In genomic region chr15:95328559-95328958, GRCh38 we compare ENCODE assay signal across 1 cellular context.
TF ChIP-seq lines count a peak whose summit lies in the region.

No MANE protein-coding gene starts in this region.

TF ChIP-seq in SK-N-SH treated with all-trans-retinoic acid at 6 μM for 48 hours, 23 proteins besides CTCF, POLR2A, EP300 and RAD21 (continued from another document):
- TF ChIP-seq CSRNP3 (CRISPR knock-in tag; IDR thresholded peaks at IDR 0.05), result no peak
- TF ChIP-seq GLIS3 (CRISPR knock-in tag; IDR thresholded peaks at IDR 0.05), result no peak
- TF ChIP-seq TSHZ2 (CRISPR knock-in tag; IDR thresholded peaks at IDR 0.05), result no peak
- TF ChIP-seq ARNTL (CRISPR knock-in tag; IDR thresholded peaks at IDR 0.05; ENCODE audit: borderline replicate concordance, low read depth), result no peak
- TF ChIP-seq BACH2 (CRISPR knock-in tag; IDR thresholded peaks at IDR 0.05; ENCODE audit: borderline replicate concordance), result no peak
- no peak for TF ChIP-seq TCF4 (CRISPR knock-in tag; IDR thresholded peaks at IDR 0.05; ENCODE audit: borderline replicate concordance)
- TF ChIP-seq CSDC2 (CRISPR knock-in tag; IDR thresholded peaks at IDR 0.05), result no peak
- no peak for TF ChIP-seq PPARA (CRISPR knock-in tag; IDR thresholded peaks at IDR 0.05; ENCODE audit: borderline replicate concordance)
